In genomic region chr2:159147687-159148086, GRCh38 we compare ENCODE assay signal across 19 cellular contexts.
DNase-seq lines count a peak whose midpoint lies in the region; ATAC-seq, FAIRE-seq and TF ChIP-seq lines count a peak whose summit lies in the region.
"Had no signal": no experiment of that assay in that cellular context is flagged by ENCODE, and none has a peak within 500 bp of the region (broad histone marks: within the 10 kb centered on the region; RNA-seq: fewer than 3 reads in every experiment).

No MANE protein-coding gene starts in this region.

- H3K9ac ChIP-seq in HepG2 (ENCODE audit: insufficient read depth, low read depth, low read length) = no peak overlapping the region
- no peak overlapping the region for H3K9ac ChIP-seq in H1 (replicated peaks in 1 of 4; ENCODE audit: extremely low read depth in 1 of 4, low read depth in 3 of 4, low read length in 3 of 4)

- H2BK120ac ChIP-seq in H1 (replicated peaks; ENCODE audit: low read depth, low read length) = no peak overlapping the region

- H3K36me3 ChIP-seq in HepG2 (replicated peaks in 1 of 2; ENCODE audit: control insufficient read depth in 1 of 2, insufficient read depth in 2 of 2, low read length in 2 of 2) = 0 out of 5 replicates have a peak, but pooled peaks cover 0 to 2% of the 10 kb centered on the region in 2 experiments
- H3K36me3 ChIP-seq in right lobe of liver = peaks cover 0 to 4% (median 0%) of the 10 kb centered on the region in 4 donors
- no peaks in the 10 kb centered on the region for H3K36me3 ChIP-seq in H1 (ENCODE audit: control insufficient read depth in 2 of 4, insufficient read depth in 4 of 4, low read length in 3 of 4)

- H3K36me3 Mint-ChIP-seq in nephron (ENCODE audit: low read depth) = peaks cover 21% of the 10 kb centered on the region
- H3K36me3 Mint-ChIP-seq: naive B cell, T-cell had no signal

- H3K23ac ChIP-seq in H1 (ENCODE audit: insufficient read length) = no peak overlapping the region

- H3K4me1 ChIP-seq in HepG2 (ENCODE audit: insufficient read depth, low read length) (no peaks in the 10 kb centered on the region), right lobe of liver (peaks cover 2 to 44% (median 20%) of the 10 kb centered on the region in 4 donors), H1 (replicated peaks in 1 of 4; ENCODE audit: control insufficient read depth in 3 of 4, insufficient read depth in 4 of 4, low read length in 3 of 4) (peaks cover 0 to 8% (median 2%) of the 10 kb centered on the region in 4 experiments; a peak in 3 of 7 replicates)

- H4K91ac ChIP-seq in H1 (replicated peaks; ENCODE audit: insufficient read length, low read length) = no peak overlapping the region

- H3K79me1 ChIP-seq in H1 (ENCODE audit: low read depth, low read length) = no peaks in the 10 kb centered on the region

- 0 out of 2 replicates have a peak overlapping the region, but pooled peaks have one; percentile 8 for H2BK5ac ChIP-seq in H1 (ENCODE audit: low read depth, low read length)

- no peak overlapping the region for H2BK12ac ChIP-seq in H1 (ENCODE audit: low read depth, low read length)

- intact Hi-C loops in HepG2 (cut with micrococcal nuclease; ENCODE audit: unreplicated experiment) (no loop called here), right lobe of liver (cut with DNase I) (no loop called here)

- no peak overlapping the region for H3K18ac ChIP-seq in H1 (ENCODE audit: extremely low read depth, low read length)

- H3K4me2 ChIP-seq in HepG2 (ENCODE audit: low read depth, low read length) (no peak overlapping the region), H1 (ENCODE audit: insufficient read depth in 1 of 2, low read depth in 2 of 2, low read length in 2 of 2) (no peak overlapping the region)

- H4K5ac ChIP-seq in H1 (ENCODE audit: insufficient read length, low read depth, low read length) = no peak overlapping the region

- TF ChIP-seq POLR2A in HepG2 (IDR thresholded peaks at IDR 0.05; ENCODE audit: insufficient read depth in 1 of 2, low read depth in 2 of 2, low read length in 2 of 2) (no peak), right lobe of liver (IDR thresholded peaks at IDR 0.05) (no peak), H1 (IDR thresholded peaks at IDR 0.05; ENCODE audit: control extremely low read depth in 1 of 2, low read depth in 2 of 2, low read length in 2 of 2) (no peak)

- TF ChIP-seq EP300 in HepG2 (IDR thresholded peaks at IDR 0.05; ENCODE audit: low read depth in 2 of 2, low read length in 2 of 2) (no peak), HepG2 (CRISPR knock-in tag; IDR thresholded peaks at IDR 0.05; ENCODE audit: borderline replicate concordance) (no peak), H1 (IDR thresholded peaks at IDR 0.05; ENCODE audit: borderline replicate concordance in 1 of 2, low read depth in 2 of 2, low read length in 2 of 2) (no peak)

- H3K27ac ChIP-seq in HepG2 (ENCODE audit: extremely low read length, insufficient read depth, low read length) (no peak overlapping the region), right lobe of liver (no peak overlapping the region), H1 (ENCODE audit: low read depth, low read length) (no peak overlapping the region)

- H3K56ac ChIP-seq in H1 (replicated peaks; ENCODE audit: insufficient read length, low read depth, low read length) = no peak overlapping the region

- H3K4me3 Mint-ChIP-seq in nephron = no peak overlapping the region
- H3K4me3 Mint-ChIP-seq: activated CD8-positive, alpha-beta T cell treated with anti-CD3 and anti-CD28 coated beads, Interleukin-2, amount 10 ng/mL, durations not matched to agents 7 days and 5 days; activated naive CD8-positive, alpha-beta T cell treated with anti-CD3 and anti-CD28 coated beads, Interleukin-2, amount 50 U/mL, for 24 hours; stimulated activated naive CD8-positive, alpha-beta T cell treated with anti-CD3 and anti-CD28 coated beads, Interleukin-15, amount 100 ng/mL, for 72 hours had no signal

- POLR2A ChIA-PET in HepG2 (lab: Yijun Ruan, JAX) = no interaction called here
- POLR2A ChIA-PET in H1 (lab: Charles Lee; ENCODE audit: partially characterized antibody) = no interaction called here

- H3K4me3 ChIP-seq in HepG2 (replicated peaks in 1 of 3; ENCODE audit: insufficient read depth in 1 of 3, low read depth in 2 of 3, low read length in 3 of 3) (no peak overlapping the region), right lobe of liver (no peak overlapping the region), H1 (ENCODE audit: extremely low read depth in 1 of 4, insufficient read depth in 2 of 4, low read depth in 3 of 4, low read length in 4 of 4) (no peak overlapping the region)

- in situ Hi-C loops in HepG2 (cut with HindIII; ENCODE audit: extremely low pct_ligation_motif_present, low pct_unique_long_range_greater_than_20kb) = no loop called here

- H3K79me2 ChIP-seq in HepG2 (ENCODE audit: insufficient read depth, low read length) = no peaks in the 10 kb centered on the region
- H3K79me2 ChIP-seq in H1 (ENCODE audit: control insufficient read depth in 1 of 2, insufficient read depth in 2 of 2, low read length in 2 of 2) = no peaks in the 10 kb centered on the region

- no peak overlapping the region for H3K14ac ChIP-seq in H1 (ENCODE audit: insufficient read length)

- H4K8ac ChIP-seq in H1 (ENCODE audit: extremely low read depth, insufficient read depth, low read length) = no peak overlapping the region

- H2AFZ ChIP-seq in HepG2 (ENCODE audit: low read length) (no peak overlapping the region), H1 (ENCODE audit: low read length) (no peak overlapping the region)

- BruUV-seq in HepG2 (replicated peaks; lab: Mats Ljungman, UMichigan) = no TSS peak

- no peak for FAIRE-seq in HepG2 (lab: Jason Lieb, UNC)
- no peak for FAIRE-seq in H1 (lab: Jason Lieb, UNC)

- CTCF ChIA-PET in HepG2 (lab: Yijun Ruan, JAX; ENCODE audit: low intra/inter-chr PET ratio, low total read pairs) (no interaction called here), H1 (lab: Charles Lee; ENCODE audit: partially characterized antibody) (interaction anchor here (0.7 to 6.6 kb wide), 13 partner anchors 9 to 85 kb away, joined by 3 to 28 read pairs (median 3); no protein-coding TSS in a partner anchor)

- H3K27me3 Mint-ChIP-seq in nephron (ENCODE audit: low read depth) = peaks cover 3% of the 10 kb centered on the region
- H3K27me3 Mint-ChIP-seq: activated naive CD8-positive, alpha-beta T cell treated with anti-CD3 and anti-CD28 coated beads, Interleukin-2, amount 50 U/mL, for 24 hours; progenitor cell of endocrine pancreas had no signal

- 74% methylated on average over 3 of the region's 3 CpGs for WGBS in HepG2 (ENCODE audit: low lambda C conversion rate)
- WGBS in right lobe of liver (ENCODE audit: insufficient coverage, low coverage, low lambda C conversion rate, missing lambda C conversion rate) = 66% methylated on average over 3 of the region's 3 CpGs
- WGBS in H1 (ENCODE audit: extremely low coverage in 1 of 2, insufficient coverage in 1 of 2, insufficient read length in 1 of 2, insufficient replicate concordance in 2 of 2, low coverage in 1 of 2, low lambda C conversion rate in 2 of 2, missing lambda C conversion rate in 1 of 2), 2 experiments = 93% methylated on average over 3 of the region's 3 CpGs; no CpG with 5 or more reads in 1 of the 2 experiments

- H3K27me3 ChIP-seq in HepG2 (ENCODE audit: control insufficient read depth in 1 of 2, insufficient read depth in 2 of 2, low read length in 2 of 2) (no peaks in the 10 kb centered on the region), right lobe of liver (no peaks in the 10 kb centered on the region), H1 (replicated peaks in 1 of 4; ENCODE audit: control insufficient read depth in 3 of 4, extremely low read depth in 1 of 4, insufficient read depth in 3 of 4, low read length in 3 of 4) (no peaks in the 10 kb centered on the region)

- H3K9me3 Mint-ChIP-seq in nephron = no peaks in the 10 kb centered on the region
- H3K9me3 Mint-ChIP-seq: activated naive CD8-positive, alpha-beta T cell treated with anti-CD3 and anti-CD28 coated beads, Interleukin-2, amount 50 U/mL, for 24 hours; naive B cell; stimulated activated naive CD8-positive, alpha-beta T cell treated with anti-CD3 and anti-CD28 coated beads, Interleukin-15, amount 100 ng/mL, for 72 hours; T-cell had no signal

- no peak overlapping the region for H2BK15ac ChIP-seq in H1 (ENCODE audit: low read length)

- no peak overlapping the region for H2AK5ac ChIP-seq in H1 (ENCODE audit: low read depth, low read length)

- DNase-seq in HepG2 (ENCODE audit: low spot score) = no peak
- no peak for DNase-seq in right lobe of liver
- no peak for DNase-seq in H1 (ENCODE audit: low read depth in 1 of 2, low spot score in 2 of 2)
- DNase-seq in NCI-H2107 (lab: John Stamatoyannopoulos, UW) = no peak
- no peak for DNase-seq in NCI-H1417 treated with DMSO at 0.1 percent for 48 hours (lab: John Stamatoyannopoulos, UW)
- DNase-seq: activated CD8-positive, alpha-beta T cell treated with anti-CD3 and anti-CD28 coated beads, Interleukin-2, amount 10 ng/mL, durations not matched to agents 7 days and 5 days; activated naive CD8-positive, alpha-beta T cell treated with anti-CD3 and anti-CD28 coated beads, Interleukin-2, amount 50 U/mL, for 24 hours; caudate nucleus; effector memory CD4-positive, alpha-beta T cell; HCEC 1CT; naive B cell; NCI-H2081 treated with DMSO at 0.1 percent for 48 hours; NCI-H774; stimulated activated naive CD8-positive, alpha-beta T cell treated with anti-CD3 and anti-CD28 coated beads, Interleukin-15, amount 100 ng/mL, for 72 hours had no signal

- H2BK20ac ChIP-seq in H1 (ENCODE audit: low read length) = no peak overlapping the region

- no peaks in the 10 kb centered on the region for H4K20me1 ChIP-seq in HepG2 (ENCODE audit: insufficient read depth, low read length)
- no peaks in the 10 kb centered on the region for H4K20me1 ChIP-seq in H1 (replicated peaks in 1 of 2; ENCODE audit: control insufficient read depth in 1 of 2, insufficient read depth in 2 of 2, low read length in 2 of 2)

- H3K4me1 Mint-ChIP-seq in nephron = peaks cover 42% of the 10 kb centered on the region

- H3K9me3 ChIP-seq in HepG2 (ENCODE audit: low read length) (no peaks in the 10 kb centered on the region), right lobe of liver (no peaks in the 10 kb centered on the region), H1 (ENCODE audit: insufficient read depth in 2 of 2, low read depth in 1 of 2, low read length in 1 of 2) (no peaks in the 10 kb centered on the region)

- TF ChIP-seq RAD21 in HepG2 (CRISPR knock-in tag; IDR thresholded peaks at IDR 0.05) = no peak
- TF ChIP-seq RAD21 in H1 (IDR thresholded peaks at IDR 0.05 in 1 of 2, conservative IDR thresholded peaks at IDR 0.05 in 1 of 2; ENCODE audit: low read depth in 2 of 2, low read length in 2 of 2) = no peak

- no peaks in the 10 kb centered on the region for H3K23me2 ChIP-seq in H1 (ENCODE audit: low read depth, low read length)

- peak overlapping the region in 2 of 3 experiments; percentile 5 to 42 for H3K27ac Mint-ChIP-seq in nephron
- H3K27ac Mint-ChIP-seq: activated CD8-positive, alpha-beta T cell treated with anti-CD3 and anti-CD28 coated beads, Interleukin-2, amount 10 ng/mL, durations not matched to agents 7 days and 5 days; activated naive CD8-positive, alpha-beta T cell treated with anti-CD3 and anti-CD28 coated beads, Interleukin-2, amount 50 U/mL, for 24 hours; naive B cell; progenitor cell of endocrine pancreas; stimulated activated naive CD8-positive, alpha-beta T cell treated with anti-CD3 and anti-CD28 coated beads, Interleukin-15, amount 100 ng/mL, for 72 hours had no signal

- TF ChIP-seq CTCF in HepG2 (CRISPR knock-in tag; IDR thresholded peaks at IDR 0.05) (no peak), right lobe of liver (IDR thresholded peaks at IDR 0.05) (no peak), H1 (IDR thresholded peaks at IDR 0.05; ENCODE audit: control extremely low read depth in 1 of 3, insufficient read depth in 1 of 3, low read depth in 1 of 3, low read length in 3 of 3) (no peak), nephron (IDR thresholded peaks at IDR 0.05; ENCODE audit: unreplicated experiment in 3 of 3) (no peak)

- ATAC-seq in HepG2 = no peak
- no peak for ATAC-seq in right lobe of liver
- no peak for ATAC-seq in GM21528 (IDR thresholded peaks at IDR 0.05; ENCODE audit: low FRiP score, unreplicated experiment)
- ATAC-seq in GM18498 (IDR thresholded peaks at IDR 0.05; ENCODE audit: unreplicated experiment) = no peak
- ATAC-seq: activated CD8-positive, alpha-beta T cell treated with anti-CD3 and anti-CD28 coated beads, Interleukin-2, amount 10 ng/mL, durations not matched to agents 7 days and 5 days; activated naive CD8-positive, alpha-beta T cell treated with anti-CD3 and anti-CD28 coated beads, Interleukin-2, amount 50 U/mL, for 24 hours had no signal

- no peak overlapping the region for H3K4ac ChIP-seq in H1 (replicated peaks; ENCODE audit: insufficient read length, low read depth, low read length)
